In genomic region chr4:169492436-169493163, GRCh38 we compare ENCODE assay signal across 8 cellular contexts.
DNase-seq lines count a peak whose midpoint lies in the region; ATAC-seq lines count a peak whose summit lies in the region.

No MANE protein-coding gene starts in this region.

- no peaks in the 10 kb centered on the region for H3K27me3 Mint-ChIP-seq in activated T-helper 17 cell treated with anti-CD3 and anti-CD28 coated beads, Interleukin-2, amount 50 U/mL, for 72 hours
- H3K27me3 Mint-ChIP-seq in stimulated activated naive B cell treated with anti-CD40 and anti-IgM and Interleukin-4, amounts not matched to agents 10 μg/mL and 1 μg/mL and 100 μg/mL, for 72 hours: no peaks in the 10 kb centered on the region

- ATAC-seq in GM18867 (IDR thresholded peaks at IDR 0.05; ENCODE audit: unreplicated experiment) (peak; percentile 75), GM21526 (IDR thresholded peaks at IDR 0.05; ENCODE audit: low FRiP score, unreplicated experiment) (no peak)
- ATAC-seq in activated T-helper 17 cell treated with anti-CD3 and anti-CD28 coated beads, Interleukin-2, amount 50 U/mL, for 72 hours (replicated peaks): peak; percentile 29
- ATAC-seq in stimulated activated naive B cell treated with anti-CD40 and anti-IgM and Interleukin-4, amounts not matched to agents 10 μg/mL and 1 μg/mL and 100 μg/mL, for 72 hours (replicated peaks): peak in 1 of 2 donors; percentile 31

- DNase-seq in COLO668 (lab: John Stamatoyannopoulos, UW; ENCODE audit: unreplicated experiment): peak; percentile 30
- peak; percentile 8 for DNase-seq in NCI-H2029 (lab: John Stamatoyannopoulos, UW)
- peak; percentile 45 for DNase-seq in hepatic stellate cell (ENCODE audit: low spot score)
- DNase-seq in stimulated activated naive B cell treated with anti-CD40 and anti-IgM and Interleukin-4, amounts not matched to agents 10 μg/mL and 1 μg/mL and 100 μg/mL, for 72 hours: peak; percentile 6
- no peak for DNase-seq in activated CD4-positive, CD25-positive, alpha-beta regulatory T cell (lab: John Stamatoyannopoulos, UW)

- H3K4me3 Mint-ChIP-seq in activated T-helper 17 cell treated with anti-CD3 and anti-CD28 coated beads, Interleukin-2, amount 50 U/mL, for 72 hours: no peak overlapping the region
- no peak overlapping the region for H3K4me3 Mint-ChIP-seq in stimulated activated naive B cell treated with anti-CD40 and anti-IgM and Interleukin-4, amounts not matched to agents 10 μg/mL and 1 μg/mL and 100 μg/mL, for 72 hours

- no peaks in the 10 kb centered on the region for H3K36me3 Mint-ChIP-seq in activated T-helper 17 cell treated with anti-CD3 and anti-CD28 coated beads, Interleukin-2, amount 50 U/mL, for 72 hours (ENCODE audit: low read depth)
- peaks cover 25 to 36% of the 10 kb centered on the region in 2 donors for H3K36me3 Mint-ChIP-seq in stimulated activated naive B cell treated with anti-CD40 and anti-IgM and Interleukin-4, amounts not matched to agents 10 μg/mL and 1 μg/mL and 100 μg/mL, for 72 hours

- H3K4me1 Mint-ChIP-seq in activated T-helper 17 cell treated with anti-CD3 and anti-CD28 coated beads, Interleukin-2, amount 50 U/mL, for 72 hours: peaks cover 6% of the 10 kb centered on the region
- H3K4me1 Mint-ChIP-seq in stimulated activated naive B cell treated with anti-CD40 and anti-IgM and Interleukin-4, amounts not matched to agents 10 μg/mL and 1 μg/mL and 100 μg/mL, for 72 hours: no peaks in the 10 kb centered on the region

- H3K9me3 Mint-ChIP-seq in activated T-helper 17 cell treated with anti-CD3 and anti-CD28 coated beads, Interleukin-2, amount 50 U/mL, for 72 hours: peaks cover 3% of the 10 kb centered on the region
- peaks cover 8 to 14% of the 10 kb centered on the region in 2 donors for H3K9me3 Mint-ChIP-seq in stimulated activated naive B cell treated with anti-CD40 and anti-IgM and Interleukin-4, amounts not matched to agents 10 μg/mL and 1 μg/mL and 100 μg/mL, for 72 hours

- H3K27ac Mint-ChIP-seq in activated T-helper 17 cell treated with anti-CD3 and anti-CD28 coated beads, Interleukin-2, amount 50 U/mL, for 72 hours: no peak overlapping the region
- no peak overlapping the region for H3K27ac Mint-ChIP-seq in stimulated activated naive B cell treated with anti-CD40 and anti-IgM and Interleukin-4, amounts not matched to agents 10 μg/mL and 1 μg/mL and 100 μg/mL, for 72 hours

Comparison
In these comparisons a context has a peak if more than half of its experiments do, and no peak if none do; other contexts are left out.
1. DNase-seq: peak in COLO668 (single experiment), NCI-H2029 (single experiment), hepatic stellate cell (single experiment) and stimulated activated naive B cell treated with anti-CD40 and anti-IgM and Interleukin-4, amounts not matched to agents 10 μg/mL and 1 μg/mL and 100 μg/mL, for 72 hours (single experiment); none in activated CD4-positive, CD25-positive, alpha-beta regulatory T cell (0 of 4).